Comparison of ENCODE assay signal across 2 cellular contexts in genomic region chr6:32852018-32852843, GRCh38.
TF ChIP-seq lines count a peak whose summit lies in the region.

No MANE protein-coding gene starts in this region.

TF ChIP-seq in IMR-90, 13 proteins besides CTCF, POLR2A, EP300 and RAD21:
- TF ChIP-seq, protein P1, sequence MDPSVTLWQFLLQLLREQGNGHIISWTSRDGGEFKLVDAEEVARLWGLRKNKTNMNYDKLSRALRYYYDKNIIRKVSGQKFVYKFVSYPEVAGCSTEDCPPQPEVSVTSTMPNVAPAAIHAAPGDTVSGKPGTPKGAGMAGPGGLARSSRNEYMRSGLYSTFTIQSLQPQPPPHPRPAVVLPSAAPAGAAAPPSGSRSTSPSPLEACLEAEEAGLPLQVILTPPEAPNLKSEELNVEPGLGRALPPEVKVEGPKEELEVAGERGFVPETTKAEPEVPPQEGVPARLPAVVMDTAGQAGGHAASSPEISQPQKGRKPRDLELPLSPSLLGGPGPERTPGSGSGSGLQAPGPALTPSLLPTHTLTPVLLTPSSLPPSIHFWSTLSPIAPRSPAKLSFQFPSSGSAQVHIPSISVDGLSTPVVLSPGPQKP (IDR thresholded peaks at IDR 0.05; ENCODE audit: borderline replicate concordance, low read depth, low read length), result no peak

TF ChIP-seq in GM12878, 131 proteins besides CTCF, POLR2A, EP300 and RAD21:
- TF ChIP-seq HDGF (IDR thresholded peaks at IDR 0.05) (0 out of 2 replicates have a peak, but pooled peaks have one; percentile 31), GATAD2B (conservative IDR thresholded peaks at IDR 0.05; ENCODE audit: low read depth) (no peak), SMAD5 (IDR thresholded peaks at IDR 0.05; ENCODE audit: low read depth) (no peak), EED (IDR thresholded peaks at IDR 0.05; ENCODE audit: low read depth) (no peak), POLR2AphosphoS5 (IDR thresholded peaks at IDR 0.05; ENCODE audit: low read length) (0 out of 2 replicates have a peak, but pooled peaks have one; percentile 36), JUND (IDR thresholded peaks at IDR 0.05; ENCODE audit: low read depth, low read length) (no peak), PRDM15 (CRISPR knock-in tag; IDR thresholded peaks at IDR 0.05) (no peak), USF1 (IDR thresholded peaks at IDR 0.05; ENCODE audit: borderline replicate concordance, extremely low read length, insufficient read depth, low read depth, low read length) (peak; percentile 46), NRF1 (conservative IDR thresholded peaks at IDR 0.05; ENCODE audit: low read depth, low read length) (no peak), RFX5 (IDR thresholded peaks at IDR 0.05; ENCODE audit: low read depth, low read length) (no peak), KDM1A (IDR thresholded peaks at IDR 0.05; ENCODE audit: borderline replicate concordance) (no peak), ATF3 (IDR thresholded peaks at IDR 0.05; ENCODE audit: borderline replicate concordance, extremely low read depth, low read depth, low read length) (0 out of 2 replicates have a peak, but pooled peaks have one; percentile 6), MAX (IDR thresholded peaks at IDR 0.05; ENCODE audit: low read depth, low read length) (no peak), PAX8 (IDR thresholded peaks at IDR 0.05) (no peak), JUNB (IDR thresholded peaks at IDR 0.05) (no peak), RAD51 (IDR thresholded peaks at IDR 0.05) (peak; percentile 73), TCF12 (IDR thresholded peaks at IDR 0.05; ENCODE audit: low read depth, low read length) (no peak), ETV6 (conservative IDR thresholded peaks at IDR 0.05 in 1 of 2, IDR thresholded peaks at IDR 0.05 in 1 of 2; ENCODE audit: borderline replicate concordance in 1 of 2, low read depth in 1 of 2) (no peak), ASH2L (IDR thresholded peaks at IDR 0.05; ENCODE audit: borderline replicate concordance, low read depth) (no peak), TARDBP (IDR thresholded peaks at IDR 0.05; ENCODE audit: borderline replicate concordance) (no peak), BCLAF1 (IDR thresholded peaks at IDR 0.05) (no peak), BHLHE40 (IDR thresholded peaks at IDR 0.05; ENCODE audit: borderline replicate concordance in 1 of 2, low read depth in 2 of 2, low read length in 1 of 2) (peak; percentile 27 to 77; a peak in 2 of 4 replicates), RCOR1 (conservative IDR thresholded peaks at IDR 0.05; ENCODE audit: low read depth, low read length) (no peak)
- TF ChIP-seq, protein P1 (IDR thresholded peaks at IDR 0.05; ENCODE audit: low read depth, low read length), result 0 out of 2 replicates have a peak, but pooled peaks have one; percentile 39
- TF ChIP-seq, protein P2, sequence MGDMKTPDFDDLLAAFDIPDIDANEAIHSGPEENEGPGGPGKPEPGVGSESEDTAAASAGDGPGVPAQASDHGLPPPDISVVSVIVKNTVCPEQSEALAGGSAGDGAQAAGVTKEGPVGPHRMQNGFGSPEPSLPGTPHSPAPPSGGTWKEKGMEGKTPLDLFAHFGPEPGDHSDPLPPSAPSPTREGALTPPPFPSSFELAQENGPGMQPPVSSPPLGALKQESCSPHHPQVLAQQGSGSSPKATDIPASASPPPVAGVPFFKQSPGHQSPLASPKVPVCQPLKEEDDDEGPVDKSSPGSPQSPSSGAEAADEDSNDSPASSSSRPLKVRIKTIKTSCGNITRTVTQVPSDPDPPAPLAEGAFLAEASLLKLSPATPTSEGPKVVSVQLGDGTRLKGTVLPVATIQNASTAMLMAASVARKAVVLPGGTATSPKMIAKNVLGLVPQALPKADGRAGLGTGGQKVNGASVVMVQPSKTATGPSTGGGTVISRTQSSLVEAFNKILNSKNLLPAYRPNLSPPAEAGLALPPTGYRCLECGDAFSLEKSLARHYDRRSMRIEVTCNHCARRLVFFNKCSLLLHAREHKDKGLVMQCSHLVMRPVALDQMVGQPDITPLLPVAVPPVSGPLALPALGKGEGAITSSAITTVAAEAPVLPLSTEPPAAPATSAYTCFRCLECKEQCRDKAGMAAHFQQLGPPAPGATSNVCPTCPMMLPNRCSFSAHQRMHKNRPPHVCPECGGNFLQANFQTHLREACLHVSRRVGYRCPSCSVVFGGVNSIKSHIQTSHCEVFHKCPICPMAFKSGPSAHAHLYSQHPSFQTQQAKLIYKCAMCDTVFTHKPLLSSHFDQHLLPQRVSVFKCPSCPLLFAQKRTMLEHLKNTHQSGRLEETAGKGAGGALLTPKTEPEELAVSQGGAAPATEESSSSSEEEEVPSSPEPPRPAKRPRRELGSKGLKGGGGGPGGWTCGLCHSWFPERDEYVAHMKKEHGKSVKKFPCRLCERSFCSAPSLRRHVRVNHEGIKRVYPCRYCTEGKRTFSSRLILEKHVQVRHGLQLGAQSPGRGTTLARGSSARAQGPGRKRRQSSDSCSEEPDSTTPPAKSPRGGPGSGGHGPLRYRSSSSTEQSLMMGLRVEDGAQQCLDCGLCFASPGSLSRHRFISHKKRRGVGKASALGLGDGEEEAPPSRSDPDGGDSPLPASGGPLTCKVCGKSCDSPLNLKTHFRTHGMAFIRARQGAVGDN (IDR thresholded peaks at IDR 0.05), result no peak
